In genomic region chr10:124756156-124756555, GRCh38 we compare ENCODE assay signal across 15 cellular contexts. TPM values are rescaled to one million over a fixed set of nuclear protein-coding genes. Genes with fewer than 3 reads are reported as not detected.
DNase-seq lines count a peak whose midpoint lies in the region; ATAC-seq, FAIRE-seq and TF ChIP-seq lines count a peak whose summit lies in the region.
"Had no signal": no experiment of that assay in that cellular context is flagged by ENCODE, and none has a peak within 500 bp of the region (broad histone marks: within the 10 kb centered on the region; RNA-seq: fewer than 3 reads in every experiment).

No MANE protein-coding gene starts in this region.

- POLR2A ChIA-PET in A549 (lab: Yijun Ruan, JAX) = no interaction called here

- no peak overlapping the region for H3K4me3 Mint-ChIP-seq in endodermal cell
- H3K4me3 Mint-ChIP-seq: CD4-positive, alpha-beta memory T cell had no signal

- intact Hi-C loops in posterior vena cava (cut with DNase I) = no loop called here

- WGBS in A549 (ENCODE audit: missing lambda C conversion rate) = 96% methylated on average over 2 of the region's 2 CpGs
- 100% methylated on average over 2 of the region's 2 CpGs; no CpG with 5 or more reads in 1 of the 2 experiments for WGBS in endodermal cell (ENCODE audit: insufficient coverage in 1 of 2, insufficient read length in 1 of 2), 2 experiments

- H3K4me1 Mint-ChIP-seq in endodermal cell = peaks cover 9% of the 10 kb centered on the region

- H3K36me3 ChIP-seq in SK-N-MC (ENCODE audit: insufficient read depth, low read length) (0 out of 2 replicates have a peak, but pooled peaks cover 4% of the 10 kb centered on the region), endodermal cell (ENCODE audit: control insufficient read depth, insufficient read depth, low read length) (peaks cover 79% of the 10 kb centered on the region), H7 (replicated peaks; ENCODE audit: control insufficient read depth, insufficient read depth, low read length) (peaks cover 2% of the 10 kb centered on the region; the same call in 1 of the 2 replicates)

- H3K36me3 Mint-ChIP-seq in endodermal cell (ENCODE audit: low read depth) = peaks cover 53% of the 10 kb centered on the region

- H3K27me3 Mint-ChIP-seq in endodermal cell (ENCODE audit: insufficient read depth) = no peaks in the 10 kb centered on the region
- H3K27me3 Mint-ChIP-seq: CD4-positive, alpha-beta memory T cell had no signal

- H3K4me2 ChIP-seq in A549 = no peak overlapping the region

- DNase-seq in A549 (ENCODE audit: low read depth in 1 of 2, low spot score in 1 of 2) (no peak), GM18507 (ENCODE audit: extremely low spot score, insufficient read length, low read depth) (no peak), SK-N-MC (ENCODE audit: low read depth, low spot score) (no peak), endodermal cell (no peak), H7 (no peak), foreskin keratinocyte (no peak), posterior vena cava (ENCODE audit: low spot score) (no peak)
- DNase-seq: BE2C; CD4-positive, alpha-beta memory T cell; DMS79 had no signal

- no peaks in the 10 kb centered on the region for H3K27me3 ChIP-seq in endodermal cell (ENCODE audit: control insufficient read depth, insufficient read depth, low read length, poor library complexity, severe bottlenecking)
- H3K27me3 ChIP-seq in H7 (ENCODE audit: control insufficient read depth, insufficient read depth, low read length) = no peaks in the 10 kb centered on the region
- no peaks in the 10 kb centered on the region for H3K27me3 ChIP-seq in foreskin keratinocyte
- H3K27me3 ChIP-seq: BE2C had no signal

- H3K27ac ChIP-seq in A549 (no peak overlapping the region), SK-N-MC (peak overlapping the region; percentile 68), endodermal cell (ENCODE audit: low read depth, low read length) (peak overlapping the region; percentile 47), foreskin keratinocyte (no peak overlapping the region)
- H3K27ac ChIP-seq: C4-2B had no signal

- TF ChIP-seq POLR2A in A549 (IDR thresholded peaks at IDR 0.05; ENCODE audit: low read length) = no peak

- CTCF ChIA-PET in A549 (lab: Yijun Ruan, JAX) = interaction anchor here (1.3 to 2.0 kb wide), 5 partner anchors 8 to 226 kb away, joined by 3 to 7 read pairs (median 6); partner anchors contain the start of gene FAM53B

- H3K9ac ChIP-seq in SK-N-MC (ENCODE audit: insufficient read length) (no peak overlapping the region), endodermal cell (ENCODE audit: extremely low read depth, low read length, poor library complexity, severe bottlenecking) (no peak overlapping the region)

- TF ChIP-seq CTCF in A549 (IDR thresholded peaks at IDR 0.05) (no peak), endodermal cell (conservative IDR thresholded peaks at IDR 0.05) (no peak), foreskin keratinocyte (conservative IDR thresholded peaks at IDR 0.05) (no peak)

- no peak for TF ChIP-seq RAD21 in A549 (conservative IDR thresholded peaks at IDR 0.05 in 1 of 2, IDR thresholded peaks at IDR 0.05 in 1 of 2)

- no peak overlapping the region for H3K27ac Mint-ChIP-seq in endodermal cell
- H3K27ac Mint-ChIP-seq: CD4-positive, alpha-beta memory T cell had no signal

- ATAC-seq in A549 (no peak), foreskin keratinocyte (no peak), HG02571 (IDR thresholded peaks at IDR 0.05; ENCODE audit: unreplicated experiment) (no peak)

- no peaks in the 10 kb centered on the region for H3K9me3 Mint-ChIP-seq in endodermal cell
- H3K9me3 Mint-ChIP-seq: CD4-positive, alpha-beta memory T cell had no signal

- H3K4me3 ChIP-seq in A549 = no peak overlapping the region
- H3K4me3 ChIP-seq in SK-N-MC = no peak overlapping the region
- no peak overlapping the region for H3K4me3 ChIP-seq in endodermal cell (ENCODE audit: low read length)
- no peak overlapping the region for H3K4me3 ChIP-seq in H7 (ENCODE audit: insufficient read depth, low read depth, low read length)

- FAIRE-seq in A549 (lab: Jason Lieb, UNC) = peak; percentile 67
- FAIRE-seq in GM18507 (lab: Jason Lieb, UNC) = peak; percentile 15
- FAIRE-seq: GM12891, GM19239, H54 had no signal

- H3K9me3 ChIP-seq in A549 (no peaks in the 10 kb centered on the region), SK-N-MC (ENCODE audit: low read depth, low read length) (no peaks in the 10 kb centered on the region), endodermal cell (ENCODE audit: control insufficient read depth, low read length) (peaks cover 4% of the 10 kb centered on the region)
- H3K9me3 ChIP-seq: BE2C had no signal

- H3K4me1 ChIP-seq in A549 = no peaks in the 10 kb centered on the region
- no peaks in the 10 kb centered on the region for H3K4me1 ChIP-seq in endodermal cell (ENCODE audit: control insufficient read depth, insufficient read depth, low read length)
- H3K4me1 ChIP-seq in foreskin keratinocyte = no peaks in the 10 kb centered on the region

- no peak for TF ChIP-seq EP300 in A549 (IDR thresholded peaks at IDR 0.05)

TF ChIP-seq in A549, 52 proteins besides CTCF, POLR2A, EP300 and RAD21:
- TF ChIP-seq FOSL2 (IDR thresholded peaks at IDR 0.05) (no peak), FOSL2 (CRISPR knock-in tag; IDR thresholded peaks at IDR 0.05) (no peak), PBX3 (IDR thresholded peaks at IDR 0.05) (no peak), KDM5A (IDR thresholded peaks at IDR 0.05) (no peak), JUNB (IDR thresholded peaks at IDR 0.05) (no peak), ZC3H11A (IDR thresholded peaks at IDR 0.05) (no peak), CHD2 (IDR thresholded peaks at IDR 0.05; ENCODE audit: low read length, partially characterized antibody) (no peak), FOXS1 (CRISPR knock-in tag; IDR thresholded peaks at IDR 0.05) (no peak), ZSCAN20 (CRISPR knock-in tag; IDR thresholded peaks at IDR 0.05) (no peak), HDAC2 (IDR thresholded peaks at IDR 0.05) (no peak), HES2 (IDR thresholded peaks at IDR 0.05) (no peak)

RNA-seq across cellular contexts. Expression of gene FAM53B, which starts 12.0 kb away (rescaled TPM):
- 5.1 and 6.3 TPM in 2 replicates for polyA plus RNA-seq in A549 (2011; rRNA removed)
- polyA plus RNA-seq in A549 (2012; cell fraction: cytosol; rRNA removed) = 4.5 and 6.9 TPM in 2 replicates
- polyA plus RNA-seq in A549 (2012; cell fraction: nucleus; rRNA removed) = 13.3 and 14.8 TPM in 2 replicates
- polyA plus RNA-seq in A549 (2017; fragmentation: RNase III; extraction: RNeasy Plus Mini Kit Qiagen cat#74134 plus additional on column Dnase treatment) = 8.2 to 8.5 TPM (median 8.2 TPM) in 3 replicates
- 18.5 and 21.4 TPM in 2 replicates for polyA minus RNA-seq in A549 (2011; rRNA and poly(A)+ RNA removed)
- total RNA-seq in endodermal cell = 10 to 100 TPM; 19.3 to 22.6 TPM
- 21.4 TPM for polyA plus RNA-seq in endodermal cell (2013, experiment 1 of 2)
- 20.2 TPM for polyA plus RNA-seq in endodermal cell (2013, experiment 2 of 2)
- total RNA-seq in H7 (2014; rRNA removed; shearing (Covaris generic)) = 37.4 and 40.8 TPM in 2 replicates
- 17.3 and 17.5 TPM in 2 replicates for total RNA-seq in foreskin keratinocyte
- polyA plus RNA-seq in foreskin keratinocyte = 6.0 and 6.6 TPM in 2 replicates
- total RNA-seq in posterior vena cava = 10 to 100 TPM; 15.6 to 21.4 TPM

RNA-seq across cellular contexts. Expression of gene EEF1AKMT2, which starts 35.5 kb away (rescaled TPM):
- polyA plus RNA-seq in A549 (2011; rRNA removed) = 21.5 and 28.1 TPM in 2 replicates
- polyA plus RNA-seq in A549 (2012; cell fraction: cytosol; rRNA removed) = 11.4 and 12.8 TPM in 2 replicates
- polyA plus RNA-seq in A549 (2012; cell fraction: nucleus; rRNA removed) = 4.8 and 9.3 TPM in 2 replicates
- 23.4 to 27.8 TPM (median 23.5 TPM) in 3 replicates for polyA plus RNA-seq in A549 (2017; fragmentation: RNase III; extraction: RNeasy Plus Mini Kit Qiagen cat#74134 plus additional on column Dnase treatment)
- polyA minus RNA-seq in A549 (2011; rRNA and poly(A)+ RNA removed) = 8.8 and 9.9 TPM in 2 replicates
- total RNA-seq in endodermal cell = 10 to 100 TPM; 22.2 to 25.9 TPM
- polyA plus RNA-seq in endodermal cell (2013, experiment 1 of 2) = 37.1 TPM
- polyA plus RNA-seq in endodermal cell (2013, experiment 2 of 2) = 39.4 TPM
- total RNA-seq in H7 (2014; rRNA removed; shearing (Covaris generic)) = 20.1 and 28.6 TPM in 2 replicates
- 22.9 and 23.3 TPM in 2 replicates for total RNA-seq in foreskin keratinocyte
- 13.7 and 16.4 TPM in 2 replicates for polyA plus RNA-seq in foreskin keratinocyte
- total RNA-seq in posterior vena cava = 10 to 100 TPM; 14.8 to 15.3 TPM

RNA-seq across cellular contexts. Expression of gene ABRAXAS2, which starts 45.5 kb away (rescaled TPM):
- polyA plus RNA-seq in A549 (2011; rRNA removed) = 17.9 and 25.9 TPM in 2 replicates
- polyA plus RNA-seq in A549 (2012; cell fraction: cytosol; rRNA removed) = 4.8 and 5.0 TPM in 2 replicates
- 2.6 and 5.2 TPM in 2 replicates for polyA plus RNA-seq in A549 (2012; cell fraction: nucleus; rRNA removed)
- 15.1 to 16.1 TPM (median 15.9 TPM) in 3 replicates for polyA plus RNA-seq in A549 (2017; fragmentation: RNase III; extraction: RNeasy Plus Mini Kit Qiagen cat#74134 plus additional on column Dnase treatment)
- 9.3 and 10.0 TPM in 2 replicates for polyA minus RNA-seq in A549 (2011; rRNA and poly(A)+ RNA removed)
- 10 to 100 TPM; 13.1 to 16.6 TPM for total RNA-seq in endodermal cell
- polyA plus RNA-seq in endodermal cell (2013, experiment 1 of 2) = 14.5 TPM
- 14.9 TPM for polyA plus RNA-seq in endodermal cell (2013, experiment 2 of 2)
- 14.2 and 19.8 TPM in 2 replicates for total RNA-seq in H7 (2014; rRNA removed; shearing (Covaris generic))
- total RNA-seq in foreskin keratinocyte = 18.7 and 19.0 TPM in 2 replicates
- 8.1 and 9.6 TPM in 2 replicates for polyA plus RNA-seq in foreskin keratinocyte
- 10 to 100 TPM; 12.4 to 13.0 TPM for total RNA-seq in posterior vena cava

Comparison
In these comparisons a context has a peak if more than half of its experiments do, and no peak if none do; other contexts are left out.
1. H3K27ac ChIP-seq: peak in SK-N-MC (single experiment) and endodermal cell (single experiment); none in A549 (0 of 2) and foreskin keratinocyte (single experiment).